ENCODE assay signal across 9 cellular contexts in the genomic region with DNA sequence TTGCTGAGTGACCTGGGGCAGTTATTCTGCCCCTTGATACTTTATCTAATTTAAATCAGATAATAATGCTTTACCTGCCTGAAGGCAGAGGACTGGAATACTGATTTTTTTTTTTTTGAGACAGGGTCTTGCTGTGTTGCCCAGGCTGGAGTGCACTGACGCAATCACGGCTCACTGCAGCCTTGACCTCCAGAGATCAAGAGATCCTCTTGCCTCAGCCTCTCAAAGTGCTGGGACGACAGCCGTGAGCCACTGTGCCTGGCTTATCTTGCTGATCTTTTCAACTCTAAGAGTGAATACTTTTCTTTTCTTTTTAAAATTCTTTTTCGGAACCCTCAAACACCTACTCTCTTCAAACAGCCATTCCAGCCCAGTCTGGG. TPM values are rescaled to one million over a fixed set of nuclear protein-coding genes. Genes with fewer than 3 reads are reported as not detected.
DNase-seq lines count a peak whose midpoint lies in the region; ATAC-seq and TF ChIP-seq lines count a peak whose summit lies in the region.
"Had no signal": no experiment of that assay in that cellular context is flagged by ENCODE, and none has a peak within 500 bp of the region (broad histone marks: within the 10 kb centered on the region; RNA-seq: fewer than 3 reads in every experiment).

No MANE protein-coding gene starts in this region.

- ATAC-seq in GM23338 (no peak), T-cell (replicated peaks in 1 of 4) (no peak), gastrocnemius medialis (no peak)

- H3K9me3 Mint-ChIP-seq in GM23338 (peaks cover 4% of the 10 kb centered on the region; the same call in 2 of the 3 replicates), T-cell (no peaks in the 10 kb centered on the region), glutamatergic neuron (ENCODE audit: unreplicated experiment) (peaks cover 6% of the 10 kb centered on the region)

- H3K27ac Mint-ChIP-seq in GM23338 (no peak overlapping the region), T-cell (no peak overlapping the region), glutamatergic neuron (ENCODE audit: unreplicated experiment) (no peak overlapping the region)

- H3K4me3 ChIP-seq in GM23338 (peak overlapping the region; percentile 68), gastrocnemius medialis (peak overlapping the region; percentile 53 to 60 (median 56))
- H3K4me3 ChIP-seq: SJSA1 had no signal

- CTCF ChIA-PET in T-cell (lab: Charles Lee), result interaction anchor here (0.7 to 2.9 kb wide), 2 partner anchors 80 to 1213 kb away, joined by 3 to 13 read pairs; no protein-coding TSS in a partner anchor

- TF ChIP-seq CTCF in GM23338 (conservative IDR thresholded peaks at IDR 0.05; ENCODE audit: low read depth in 2 of 2) (no peak), glutamatergic neuron (IDR thresholded peaks at IDR 0.05; ENCODE audit: partially characterized antibody, unreplicated experiment) (no peak), gastrocnemius medialis (IDR thresholded peaks at IDR 0.05 in 4 of 5, conservative IDR thresholded peaks at IDR 0.05 in 1 of 5) (no peak)

- POLR2A ChIA-PET in T-cell (lab: Charles Lee), result no interaction called here

- H3K36me3 ChIP-seq in GM23338 (ENCODE audit: insufficient read depth) (no peaks in the 10 kb centered on the region), gastrocnemius medialis (no peaks in the 10 kb centered on the region)
- H3K36me3 ChIP-seq: SJSA1 had no signal

- H2AFZ ChIP-seq in GM23338, result peak overlapping the region; percentile 99

- no peak overlapping the region for H3K27ac ChIP-seq in GM23338 (ENCODE audit: low read depth)
- H3K27ac ChIP-seq in gastrocnemius medialis, result no peak overlapping the region
- H3K27ac ChIP-seq: SJSA1 had no signal

- intact Hi-C loops in gastrocnemius medialis (cut with DNase I; ENCODE audit: low total_unique reads), result no loop called here

- H3K27me3 ChIP-seq in GM23338 (ENCODE audit: insufficient read depth), result peaks cover 48% of the 10 kb centered on the region
- peaks cover 0 to 19% (median 19%) of the 10 kb centered on the region in 3 donors for H3K27me3 ChIP-seq in gastrocnemius medialis

- no peak for TF ChIP-seq POLR2A in gastrocnemius medialis (IDR thresholded peaks at IDR 0.05)
- no peak for TF ChIP-seq POLR2A in erythroblast (IDR thresholded peaks at IDR 0.05; ENCODE audit: low read length)

- H3K27me3 Mint-ChIP-seq in GM23338 (ENCODE audit: insufficient read depth, low read depth, poor library complexity) (peaks cover 45% of the 10 kb centered on the region), T-cell (peaks cover 3 to 22% of the 10 kb centered on the region in 2 donors), glutamatergic neuron (ENCODE audit: unreplicated experiment) (peaks cover 22% of the 10 kb centered on the region)

- in situ Hi-C loops in gastrocnemius medialis (cut with MboI; ENCODE audit: low sequenced_read_pairs in 4 of 4), result loop anchor here in 1 of 4 donors (5.0 kb wide), 1 partner anchor 93 kb away; no protein-coding TSS in a partner anchor

- H3K4me1 ChIP-seq in GM23338 (ENCODE audit: insufficient read depth) (0 out of 2 replicates have a peak, but pooled peaks cover 5% of the 10 kb centered on the region), gastrocnemius medialis (peaks cover 0 to 12% of the 10 kb centered on the region in 2 donors)

- H3K4me1 Mint-ChIP-seq in GM23338 (peaks cover 10% of the 10 kb centered on the region), T-cell (peaks cover 12 to 27% (median 23%) of the 10 kb centered on the region in 3 donors), glutamatergic neuron (ENCODE audit: low read depth, unreplicated experiment) (peaks cover 3% of the 10 kb centered on the region)

- H3K9me3 ChIP-seq in gastrocnemius medialis, result no peaks in the 10 kb centered on the region

- DNase-seq in GM23338 (ENCODE audit: low spot score), result no peak
- DNase-seq in T-cell, result no peak
- DNase-seq in glutamatergic neuron, result no peak
- no peak for DNase-seq in gastrocnemius medialis
- no peak for DNase-seq in erythroblast (lab: John Stamatoyannopoulos, UW)
- no peak for DNase-seq in stimulated activated CD4-positive, alpha-beta T cell treated with anti-CD3 and anti-CD28 coated beads, Interleukin-4, amount 100 ng/mL, for 24 hours
- DNase-seq in stimulated activated CD4-positive, alpha-beta T cell treated with anti-CD3 and anti-CD28 coated beads, Interleukin-2, amount 100 ng/mL, for 24 hours, result no peak
- no peak for DNase-seq in UCSD-AML1 (lab: John Stamatoyannopoulos, UW; ENCODE audit: unreplicated experiment)

- H3K4me3 Mint-ChIP-seq in GM23338 (peak overlapping the region; percentile 76), T-cell (peak overlapping the region; percentile 69 to 78 (median 76)), glutamatergic neuron (ENCODE audit: unreplicated experiment) (peak overlapping the region; percentile 79)

- H3F3A ChIP-seq in GM23338 (replicated peaks; ENCODE audit: low read depth), result peaks cover 7% of the 10 kb centered on the region; the same call in 1 of the 2 replicates

- no peaks in the 10 kb centered on the region for H3K9me2 ChIP-seq in GM23338 (ENCODE audit: insufficient read depth)

- H4K20me1 ChIP-seq in GM23338 (replicated peaks; ENCODE audit: insufficient read depth), result peaks cover 24% of the 10 kb centered on the region

- H3K36me3 Mint-ChIP-seq in GM23338 (ENCODE audit: low read depth) (peaks cover under 1% of the 10 kb centered on the region; the same call in 2 of the 3 replicates), T-cell (no peaks in the 10 kb centered on the region), glutamatergic neuron (ENCODE audit: unreplicated experiment) (no peaks in the 10 kb centered on the region)

- H3K4me2 ChIP-seq in GM23338, result peak overlapping the region; percentile 89

- H3K79me2 ChIP-seq in GM23338 (replicated peaks; ENCODE audit: insufficient read depth), result no peaks in the 10 kb centered on the region

RNA-seq across cellular contexts. Expression of a gene that starts 0.7 kb away (rescaled TPM):
- 15.8 and 31.3 TPM in 2 replicates for total RNA-seq in GM23338 (2014; rRNA removed; shearing (Covaris generic))
- 2.8 and 3.1 TPM in 2 replicates for polyA plus RNA-seq in GM23338 (2016; fragmentation: Nextera tagmentation; extraction: Ambion mirVana)
- total RNA-seq in T-cell (1 to 10 TPM in 4 of 5 donors, under 1 TPM in 1; 0.70 to 3.8 (median 2.0) TPM), glutamatergic neuron (ENCODE audit: unreplicated experiment) (3.3 TPM), gastrocnemius medialis (1 to 10 TPM in 1 of 4 donors, under 1 TPM in 3; 0.20 to 1.9 (median 0.82) TPM)
- total RNA-seq: SJSA1 had no signal

RNA-seq across cellular contexts. Expression of a gene that starts 57.6 kb away (rescaled TPM):
- total RNA-seq in GM23338 (2014; rRNA removed; shearing (Covaris generic)), result 26.7 and 26.8 TPM in 2 replicates
- polyA plus RNA-seq in GM23338 (2016; fragmentation: Nextera tagmentation; extraction: Ambion mirVana), result 24.7 and 25.0 TPM in 2 replicates
- total RNA-seq in T-cell, result 10 to 100 TPM in 3 of 5 donors, 1 to 10 TPM in 2; 9.7 to 14.6 (median 10.3) TPM
- total RNA-seq in glutamatergic neuron (ENCODE audit: unreplicated experiment), result 17.1 TPM
- 10 to 100 TPM in 1 of 4 donors, 1 to 10 TPM in 3; 2.6 to 20.2 (median 7.4) TPM for total RNA-seq in gastrocnemius medialis
